ENCODE assay signal across 28 cellular contexts in the genomic region with DNA sequence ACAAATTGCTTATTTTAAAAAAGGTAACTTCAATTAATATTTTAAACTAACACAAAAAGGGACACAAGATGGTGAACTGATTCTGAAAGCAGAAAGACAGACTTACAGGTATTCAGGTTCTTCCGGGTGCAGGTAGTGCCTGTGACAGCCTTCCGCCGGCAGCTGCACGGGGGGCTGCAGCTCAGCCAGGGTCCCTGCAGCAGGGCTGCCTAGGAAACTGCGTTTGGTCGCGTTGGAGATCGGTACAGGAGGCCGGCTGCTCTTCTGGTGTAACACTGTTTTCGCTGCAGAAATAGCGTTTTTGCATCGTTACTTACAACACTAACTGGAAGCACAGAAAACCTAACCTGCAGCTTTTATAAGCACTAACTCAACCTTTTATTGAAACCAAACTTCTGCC.
"Had no signal": no experiment of that assay in that cellular context is flagged by ENCODE, and none has a peak within 500 bp of the region (broad histone marks: within the 10 kb centered on the region; RNA-seq: fewer than 3 reads in every experiment).

No MANE protein-coding gene starts in this region.

- H3K27me3 Mint-ChIP-seq: effector memory CD8-positive, alpha-beta T cell; type B pancreatic cell had no signal

- H3K9me3 Mint-ChIP-seq: natural killer cell, neural crest cell had no signal

- H3K4me3 Mint-ChIP-seq: effector memory CD8-positive, alpha-beta T cell; immature natural killer cell; natural killer cell; neural crest cell; stimulated activated effector memory CD8-positive, alpha-beta T cell treated with anti-CD3 and anti-CD28 coated beads, Interleukin-12 subunit alpha, Interleukin-12 subunit beta, amount 100 ng/mL, for 72 hours; type B pancreatic cell had no signal

- H3K9me3 ChIP-seq: esophagus squamous epithelium, neutrophil, prostate gland, sigmoid colon, testis had no signal

- H3K4me1 ChIP-seq: esophagus squamous epithelium, left ventricle myocardium inferior, lower lobe of right lung, parathyroid adenoma, prostate gland, sigmoid colon, stomach, testis, tibial artery had no signal

- ATAC-seq: effector memory CD8-positive, alpha-beta T cell; left colon; lower lobe of right lung; natural killer cell; stimulated activated effector memory CD8-positive, alpha-beta T cell treated with anti-CD3 and anti-CD28 coated beads, Interleukin-12 subunit alpha, Interleukin-12 subunit beta, amount 100 ng/mL, for 72 hours had no signal

- DNase-seq: cortex of kidney; effector memory CD8-positive, alpha-beta T cell; erythroblast; esophagus squamous epithelium; foreskin melanocyte; glutamatergic neuron; hypothalamus; immature natural killer cell; islet precursor cell; kidney glomerular epithelial cell; left colon; left ventricle myocardium inferior; lower lobe of right lung; natural killer cell; right cardiac atrium; sigmoid colon; stimulated activated CD4-positive, alpha-beta T cell treated with anti-CD3 and anti-CD28 coated beads, Interleukin-2, amount 100 ng/mL, for 24 hours; stimulated activated CD4-positive, alpha-beta T cell treated with anti-CD3 and anti-CD28 coated beads, Interleukin-4, amount 100 ng/mL, for 24 hours; stimulated activated naive CD4-positive, alpha-beta T cell treated with Interleukin-2 at 50 U/mL for 16 hours; stomach; testis; tibial artery had no signal

- H3K4me3 ChIP-seq: esophagus squamous epithelium, left ventricle myocardium inferior, lower lobe of right lung, sigmoid colon, stomach, testis, tibial artery had no signal

- H3K27me3 ChIP-seq: esophagus squamous epithelium, neutrophil, sigmoid colon, stomach, testis, tibial artery had no signal

- H3K27ac Mint-ChIP-seq: immature natural killer cell; natural killer cell; stimulated activated effector memory CD8-positive, alpha-beta T cell treated with anti-CD3 and anti-CD28 coated beads, Interleukin-12 subunit alpha, Interleukin-12 subunit beta, amount 100 ng/mL, for 72 hours; type B pancreatic cell had no signal

- H3K27ac ChIP-seq: esophagus squamous epithelium, left ventricle myocardium inferior, lower lobe of right lung, neutrophil, parathyroid adenoma, sigmoid colon, stomach, testis, tibial artery had no signal
